10 cellular contexts compared by ENCODE assay signal in genomic region chr5:111997308-111998159, GRCh38.
A peak's percentile ranks its signal among the peaks of the same experiment; 100 is the strongest.
DNase-seq lines count a peak whose midpoint lies in the region; ATAC-seq, FAIRE-seq and TF ChIP-seq lines count a peak whose summit lies in the region.
"Had no signal": no experiment of that assay in that cellular context is flagged by ENCODE, and none has a peak within 500 bp of the region (broad histone marks: within the 10 kb centered on the region; RNA-seq: fewer than 3 reads in every experiment).

No MANE protein-coding gene starts in this region.

- H3K27me3 ChIP-seq in esophagus squamous epithelium (no peaks in the 10 kb centered on the region), spleen (replicated peaks in 1 of 7) (no peaks in the 10 kb centered on the region), thyroid gland (no peaks in the 10 kb centered on the region)

- H3K4me1 ChIP-seq in esophagus squamous epithelium: no peaks in the 10 kb centered on the region
- no peaks in the 10 kb centered on the region for H3K4me1 ChIP-seq in spleen
- no peaks in the 10 kb centered on the region for H3K4me1 ChIP-seq in thyroid gland

- TF ChIP-seq CTCF in esophagus squamous epithelium (IDR thresholded peaks at IDR 0.05): no peak
- no peak for TF ChIP-seq CTCF in spleen (IDR thresholded peaks at IDR 0.05 in 8 of 11, conservative IDR thresholded peaks at IDR 0.05 in 3 of 11)
- TF ChIP-seq CTCF in thyroid gland (IDR thresholded peaks at IDR 0.05): no peak

- FAIRE-seq in H54 (lab: Jason Lieb, UNC) (peak; percentile 98), RCC 7860 (lab: Jason Lieb, UNC) (peak; percentile 99)
- FAIRE-seq: islet of Langerhans had no signal

- ATAC-seq in left colon (no peak), GM18502 (IDR thresholded peaks at IDR 0.05; ENCODE audit: poor library complexity, unreplicated experiment) (no peak)

- H3K9me3 ChIP-seq in esophagus squamous epithelium (no peaks in the 10 kb centered on the region), spleen (no peaks in the 10 kb centered on the region), thyroid gland (no peaks in the 10 kb centered on the region)

- H3K4me3 ChIP-seq in esophagus squamous epithelium: no peak overlapping the region
- H3K4me3 ChIP-seq in skeletal muscle cell (ENCODE audit: low read depth, low read length): no peak overlapping the region
- H3K4me3 ChIP-seq in spleen: no peak overlapping the region
- no peak overlapping the region for H3K4me3 ChIP-seq in thyroid gland (replicated peaks in 1 of 3)

- DNase-seq in H54 (ENCODE audit: insufficient read length, low spot score) (peak; percentile 46), RCC 7860 (ENCODE audit: low spot score) (peak; percentile 99), esophagus squamous epithelium (lab: John Stamatoyannopoulos, UW) (peak; percentile 6), skeletal muscle cell (ENCODE audit: low read depth) (peak; percentile 99), left colon (no peak), spleen (no peak), thyroid gland (no peak)
- DNase-seq: NCI-H526 treated with DMSO at 0.1 percent for 48 hours had no signal

- H3K36me3 ChIP-seq in esophagus squamous epithelium: no peaks in the 10 kb centered on the region
- no peaks in the 10 kb centered on the region for H3K36me3 ChIP-seq in spleen
- no peaks in the 10 kb centered on the region for H3K36me3 ChIP-seq in thyroid gland

- intact Hi-C loops in esophagus squamous epithelium (cut with DNase I) (no loop called here), left colon (cut with DNase I, micrococcal nuclease) (no loop called here), spleen (cut with DNase I; ENCODE audit: low total_unique reads) (no loop called here), thyroid gland (cut with DNase I) (no loop called here)

- WGBS in esophagus squamous epithelium, 2 donors: 67 to 72% methylated on average over 8 of the region's 8 CpGs
- WGBS in spleen, 5 donors: 77 to 90% (median 79%) methylated on average over 8 of the region's 8 CpGs
- 81 to 86% methylated on average over 8 of the region's 8 CpGs for WGBS in thyroid gland, 2 donors

- no peak overlapping the region for H3K27ac ChIP-seq in esophagus squamous epithelium
- H3K27ac ChIP-seq in spleen: no peak overlapping the region
- no peak overlapping the region for H3K27ac ChIP-seq in thyroid gland

- no peak for TF ChIP-seq POLR2A in H54 (IDR thresholded peaks at IDR 0.05; ENCODE audit: low read depth, low read length)
- no peak for TF ChIP-seq POLR2A in esophagus squamous epithelium (IDR thresholded peaks at IDR 0.05)
- TF ChIP-seq POLR2A in spleen (IDR thresholded peaks at IDR 0.05): no peak
- TF ChIP-seq POLR2A in thyroid gland (IDR thresholded peaks at IDR 0.05): no peak

Comparison
In these comparisons a context has a peak if more than half of its experiments do, and no peak if none do; other contexts are left out.
1. DNase-seq: peak in H54 (single experiment), RCC 7860 (single experiment), esophagus squamous epithelium (single experiment) and skeletal muscle cell (single experiment); none in left colon (0 of 2), spleen (single experiment) and thyroid gland (0 of 2).